ENCODE assay signal across 29 cellular contexts in genomic region chr7:116148108-116148507, GRCh38.
"Had no signal": no experiment of that assay in that cellular context is flagged by ENCODE, and none has a peak within 500 bp of the region (broad histone marks: within the 10 kb centered on the region; RNA-seq: fewer than 3 reads in every experiment).

No MANE protein-coding gene starts in this region.

- H3K36me3 ChIP-seq: neutrophil, tibial artery had no signal

- H3K27ac ChIP-seq: dorsolateral prefrontal cortex, neutrophil, parathyroid adenoma, testis, tibial artery had no signal

- H3K4me1 ChIP-seq: parathyroid adenoma, testis, tibial artery had no signal

- H3K36me3 Mint-ChIP-seq: immature natural killer cell, type B pancreatic cell had no signal

- H3K9me3 ChIP-seq: mucosa of descending colon, neutrophil, testis, tibial artery had no signal

- H3K9ac ChIP-seq: parathyroid adenoma had no signal

- H3K27me3 Mint-ChIP-seq: natural killer cell treated with Interleukin-12 subunit alpha and Interleukin-12 subunit beta and Interleukin-15 and Interleukin-18, amount 100 ng/mL, for 72 hours; type B pancreatic cell had no signal

- H3K27ac Mint-ChIP-seq: immature natural killer cell; mesothelial cell of epicardium; natural killer cell treated with Interleukin-12 subunit alpha and Interleukin-12 subunit beta and Interleukin-15 and Interleukin-18, amount 100 ng/mL, for 72 hours; progenitor cell of endocrine pancreas; type B pancreatic cell had no signal

- DNase-seq: cortex of kidney; dorsolateral prefrontal cortex; effector CD4-positive, alpha-beta T cell; hypothalamus; immature natural killer cell; islet precursor cell; kidney glomerular epithelial cell; left colon; mesenchymal stem cell; mucosa of descending colon; naive B cell; stimulated activated CD4-positive, alpha-beta T cell treated with anti-CD3 and anti-CD28 coated beads, Interleukin-12 subunit alpha, Interleukin-12 subunit beta, amount 100 ng/mL, for 4 hours; stimulated activated CD4-positive, alpha-beta T cell treated with anti-CD3 and anti-CD28 coated beads, Interleukin-1b, Interleukin-23, amount 100 ng/mL, for 48 hours; stimulated activated CD4-positive, alpha-beta T cell treated with anti-CD3 and anti-CD28 coated beads, Interleukin-4, amount 100 ng/mL, for 1 hour; stimulated activated CD8-positive, alpha-beta memory T cell treated with anti-CD3 and anti-CD28 coated beads, Interleukin-4, amount 100 ng/mL, for 48 hours; stimulated activated naive CD8-positive, alpha-beta T cell treated with anti-CD3 and anti-CD28 coated beads, Interleukin-15, Interleukin-2, amounts not matched to agents 100 U/mL and 50 U/mL, for 24 hours; substantia nigra; testis; tibial artery had no signal

- H2AFZ ChIP-seq: parathyroid adenoma had no signal

- H3K4me2 ChIP-seq: smooth muscle cell had no signal

- ATAC-seq: left colon; mucosa of descending colon; natural killer cell treated with Interleukin-12 subunit alpha and Interleukin-12 subunit beta and Interleukin-15 and Interleukin-18, amount 100 ng/mL, for 72 hours; sciatic nerve; stimulated activated naive CD8-positive, alpha-beta T cell treated with anti-CD3 and anti-CD28 coated beads, Interleukin-15, Interleukin-2, amounts not matched to agents 100 U/mL and 50 U/mL, for 24 hours had no signal

- H3K4me3 ChIP-seq: dorsolateral prefrontal cortex, lung, mucosa of descending colon, smooth muscle cell, testis, tibial artery had no signal

- H3K27me3 ChIP-seq: neutrophil, testis, tibial artery had no signal

- H3K79me2 ChIP-seq: parathyroid adenoma had no signal

- H3K4me3 Mint-ChIP-seq: immature natural killer cell; mesothelial cell of epicardium; naive B cell; natural killer cell treated with Interleukin-12 subunit alpha and Interleukin-12 subunit beta and Interleukin-15 and Interleukin-18, amount 100 ng/mL, for 72 hours; neural crest cell; type B pancreatic cell had no signal

- H3K9me3 Mint-ChIP-seq: immature natural killer cell; natural killer cell treated with Interleukin-12 subunit alpha and Interleukin-12 subunit beta and Interleukin-15 and Interleukin-18, amount 100 ng/mL, for 72 hours had no signal
